Comparison of ENCODE assay signal across 2 cellular contexts in the genomic region with DNA sequence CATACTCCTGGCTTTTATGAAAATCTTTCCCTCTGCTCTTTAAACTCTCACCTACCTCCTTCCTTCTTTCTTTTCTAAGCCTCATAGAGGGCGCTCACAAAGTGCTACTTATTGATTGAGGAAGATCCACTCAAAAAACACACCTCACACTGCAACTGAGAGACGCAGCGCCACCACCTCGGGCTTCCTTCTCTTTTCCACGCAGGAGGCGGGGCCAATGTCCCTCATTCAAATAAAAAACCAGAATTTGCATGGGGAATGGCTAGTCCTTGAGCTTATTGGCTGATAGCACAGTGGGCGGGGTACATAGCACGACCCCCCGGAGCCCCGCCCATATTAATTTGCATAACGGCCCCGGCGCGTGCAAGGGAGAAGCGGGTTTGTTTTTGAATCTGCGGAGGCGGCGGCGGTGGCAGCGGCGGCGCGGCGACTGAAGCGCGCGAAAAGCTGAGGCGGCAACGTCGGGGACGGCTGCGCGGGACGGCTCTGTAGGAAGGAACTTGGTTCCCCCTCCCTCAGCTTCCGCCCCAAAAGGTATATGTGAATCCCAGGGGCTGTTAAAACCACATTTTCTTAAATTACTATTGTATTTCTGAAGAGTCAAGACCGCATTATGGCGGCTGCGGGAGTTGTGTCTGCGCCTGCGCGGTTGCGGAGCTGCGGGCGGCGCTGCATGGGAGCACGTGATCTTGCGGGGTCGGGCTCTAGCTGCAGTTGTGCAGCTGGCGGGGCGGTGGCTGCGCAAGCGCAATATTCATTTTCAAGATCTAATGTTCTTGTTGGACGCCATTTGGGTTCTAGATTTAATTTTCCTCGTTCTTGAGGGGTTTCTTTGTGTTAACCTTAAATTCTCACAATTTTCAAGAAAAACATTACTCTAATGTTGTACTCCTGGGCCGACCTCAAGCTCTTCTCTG.
A peak's percentile ranks its signal among the peaks of the same experiment; 100 is the strongest.
TF ChIP-seq lines count a peak whose summit lies in the region.

A gene with protein sequence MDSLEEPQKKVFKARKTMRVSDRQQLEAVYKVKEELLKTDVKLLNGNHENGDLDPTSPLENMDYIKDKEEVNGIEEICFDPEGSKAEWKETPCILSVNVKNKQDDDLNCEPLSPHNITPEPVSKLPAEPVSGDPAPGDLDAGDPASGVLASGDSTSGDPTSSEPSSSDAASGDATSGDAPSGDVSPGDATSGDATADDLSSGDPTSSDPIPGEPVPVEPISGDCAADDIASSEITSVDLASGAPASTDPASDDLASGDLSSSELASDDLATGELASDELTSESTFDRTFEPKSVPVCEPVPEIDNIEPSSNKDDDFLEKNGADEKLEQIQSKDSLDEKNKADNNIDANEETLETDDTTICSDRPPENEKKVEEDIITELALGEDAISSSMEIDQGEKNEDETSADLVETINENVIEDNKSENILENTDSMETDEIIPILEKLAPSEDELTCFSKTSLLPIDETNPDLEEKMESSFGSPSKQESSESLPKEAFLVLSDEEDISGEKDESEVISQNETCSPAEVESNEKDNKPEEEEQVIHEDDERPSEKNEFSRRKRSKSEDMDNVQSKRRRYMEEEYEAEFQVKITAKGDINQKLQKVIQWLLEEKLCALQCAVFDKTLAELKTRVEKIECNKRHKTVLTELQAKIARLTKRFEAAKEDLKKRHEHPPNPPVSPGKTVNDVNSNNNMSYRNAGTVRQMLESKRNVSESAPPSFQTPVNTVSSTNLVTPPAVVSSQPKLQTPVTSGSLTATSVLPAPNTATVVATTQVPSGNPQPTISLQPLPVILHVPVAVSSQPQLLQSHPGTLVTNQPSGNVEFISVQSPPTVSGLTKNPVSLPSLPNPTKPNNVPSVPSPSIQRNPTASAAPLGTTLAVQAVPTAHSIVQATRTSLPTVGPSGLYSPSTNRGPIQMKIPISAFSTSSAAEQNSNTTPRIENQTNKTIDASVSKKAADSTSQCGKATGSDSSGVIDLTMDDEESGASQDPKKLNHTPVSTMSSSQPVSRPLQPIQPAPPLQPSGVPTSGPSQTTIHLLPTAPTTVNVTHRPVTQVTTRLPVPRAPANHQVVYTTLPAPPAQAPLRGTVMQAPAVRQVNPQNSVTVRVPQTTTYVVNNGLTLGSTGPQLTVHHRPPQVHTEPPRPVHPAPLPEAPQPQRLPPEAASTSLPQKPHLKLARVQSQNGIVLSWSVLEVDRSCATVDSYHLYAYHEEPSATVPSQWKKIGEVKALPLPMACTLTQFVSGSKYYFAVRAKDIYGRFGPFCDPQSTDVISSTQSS (plus strand): TSS at position 389 of the 917 bp plus-strand sequence. CDS start 58,234 bp downstream, outside the sequence.

TF ChIP-seq in GM23338, 12 proteins besides CTCF, POLR2A, EP300 and RAD21 (continued from another document and continues in another):
- TF ChIP-seq ETS1 (IDR thresholded peaks at IDR 0.05) (0 out of 2 replicates have a peak, but pooled peaks have one; percentile 27), ZNF331 (CRISPR knock-in tag; IDR thresholded peaks at IDR 0.05; ENCODE audit: low read depth) (no peak), CREB1 (CRISPR knock-in tag; IDR thresholded peaks at IDR 0.05; ENCODE audit: low read depth) (no peak), ZNF114 (CRISPR knock-in tag; IDR thresholded peaks at IDR 0.05) (no peak), NANOG (IDR thresholded peaks at IDR 0.05; ENCODE audit: borderline replicate concordance) (no peak)
- TF ChIP-seq, protein P1, sequence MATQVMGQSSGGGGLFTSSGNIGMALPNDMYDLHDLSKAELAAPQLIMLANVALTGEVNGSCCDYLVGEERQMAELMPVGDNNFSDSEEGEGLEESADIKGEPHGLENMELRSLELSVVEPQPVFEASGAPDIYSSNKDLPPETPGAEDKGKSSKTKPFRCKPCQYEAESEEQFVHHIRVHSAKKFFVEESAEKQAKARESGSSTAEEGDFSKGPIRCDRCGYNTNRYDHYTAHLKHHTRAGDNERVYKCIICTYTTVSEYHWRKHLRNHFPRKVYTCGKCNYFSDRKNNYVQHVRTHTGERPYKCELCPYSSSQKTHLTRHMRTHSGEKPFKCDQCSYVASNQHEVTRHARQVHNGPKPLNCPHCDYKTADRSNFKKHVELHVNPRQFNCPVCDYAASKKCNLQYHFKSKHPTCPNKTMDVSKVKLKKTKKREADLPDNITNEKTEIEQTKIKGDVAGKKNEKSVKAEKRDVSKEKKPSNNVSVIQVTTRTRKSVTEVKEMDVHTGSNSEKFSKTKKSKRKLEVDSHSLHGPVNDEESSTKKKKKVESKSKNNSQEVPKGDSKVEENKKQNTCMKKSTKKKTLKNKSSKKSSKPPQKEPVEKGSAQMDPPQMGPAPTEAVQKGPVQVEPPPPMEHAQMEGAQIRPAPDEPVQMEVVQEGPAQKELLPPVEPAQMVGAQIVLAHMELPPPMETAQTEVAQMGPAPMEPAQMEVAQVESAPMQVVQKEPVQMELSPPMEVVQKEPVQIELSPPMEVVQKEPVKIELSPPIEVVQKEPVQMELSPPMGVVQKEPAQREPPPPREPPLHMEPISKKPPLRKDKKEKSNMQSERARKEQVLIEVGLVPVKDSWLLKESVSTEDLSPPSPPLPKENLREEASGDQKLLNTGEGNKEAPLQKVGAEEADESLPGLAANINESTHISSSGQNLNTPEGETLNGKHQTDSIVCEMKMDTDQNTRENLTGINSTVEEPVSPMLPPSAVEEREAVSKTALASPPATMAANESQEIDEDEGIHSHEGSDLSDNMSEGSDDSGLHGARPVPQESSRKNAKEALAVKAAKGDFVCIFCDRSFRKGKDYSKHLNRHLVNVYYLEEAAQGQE (IDR thresholded peaks at IDR 0.05; ENCODE audit: unreplicated experiment) = no peak

TF ChIP-seq in neural cell, 6 proteins besides CTCF, POLR2A, EP300 and RAD21 (continued from another document):
- TF ChIP-seq, protein P1 (IDR thresholded peaks at IDR 0.05; ENCODE audit: borderline replicate concordance) = peak; percentile 85
- TF ChIP-seq MXI1 (conservative IDR thresholded peaks at IDR 0.05; ENCODE audit: poor library complexity, severe bottlenecking) (peak; percentile 89), TAF1 (IDR thresholded peaks at IDR 0.05; ENCODE audit: low read depth) (peak; percentile 48), POLR2AphosphoS5 (IDR thresholded peaks at IDR 0.05) (peak; percentile 92)
